Comparison of ENCODE assay signal across 6 cellular contexts in the genomic region with DNA sequence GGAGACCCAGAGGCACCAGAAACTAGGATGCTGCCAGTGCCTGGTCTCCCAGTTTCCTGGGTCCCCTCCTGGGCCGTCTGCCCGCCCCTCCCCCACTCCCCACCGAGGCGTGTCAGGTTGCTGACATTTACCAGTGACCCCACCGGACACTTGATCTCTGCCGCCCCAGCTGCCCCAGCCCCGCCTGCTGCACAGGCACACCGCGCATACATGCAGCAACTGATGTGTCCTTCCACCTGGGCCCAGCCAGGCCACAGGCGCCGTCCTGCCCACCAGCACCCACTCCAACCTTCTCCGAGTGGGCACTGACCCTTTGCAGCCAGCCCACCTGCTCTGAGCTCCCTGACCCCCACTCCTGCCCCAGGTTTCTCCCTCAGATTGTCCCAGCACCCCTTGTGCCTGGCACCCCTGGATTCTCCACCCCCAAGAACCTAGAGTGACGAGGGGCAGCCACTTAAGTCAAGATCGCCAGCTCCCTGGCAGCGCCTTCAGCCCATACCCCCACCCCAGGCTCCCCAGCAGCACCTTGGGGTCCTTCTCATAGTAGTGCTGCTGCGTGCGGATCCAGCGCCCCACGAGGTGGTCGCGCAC. TPM values are rescaled to one million over a fixed set of nuclear protein-coding genes. Genes with fewer than 3 reads are reported as not detected.
DNase-seq lines count a peak whose midpoint lies in the region; ATAC-seq and TF ChIP-seq lines count a peak whose summit lies in the region.

No MANE protein-coding gene starts in this region.

- no peak for TF ChIP-seq CTCF in WERI-Rb-1 (IDR thresholded peaks at IDR 0.05; ENCODE audit: low read depth, low read length)

- peaks cover 74 to 98% (median 93%) of the 10 kb centered on the region in 3 donors for H3K4me1 ChIP-seq in skeletal muscle tissue (ENCODE audit: control insufficient read depth in 3 of 3, insufficient read depth in 3 of 3, low read length in 3 of 3)

- DNase-seq in WERI-Rb-1, result peak; percentile 43
- DNase-seq in left cardiac atrium, result no peak
- no peak for DNase-seq in medulla oblongata (ENCODE audit: extremely low spot score)
- no peak for DNase-seq in GM19240 (ENCODE audit: insufficient read length, low spot score)
- DNase-seq in SHP77 treated with DMSO at 0.1 percent for 48 hours (lab: John Stamatoyannopoulos, UW), result no peak

- H3K36me3 ChIP-seq in WERI-Rb-1 (peaks cover 17% of the 10 kb centered on the region), skeletal muscle tissue (ENCODE audit: control insufficient read depth in 3 of 3, insufficient read depth in 3 of 3, low read length in 3 of 3) (peaks cover 40 to 47% (median 45%) of the 10 kb centered on the region in 3 donors)

- intact Hi-C loops in left cardiac atrium (cut with DNase I), result no loop called here

- H3K9me3 ChIP-seq in WERI-Rb-1 (ENCODE audit: severe bottlenecking) (no peaks in the 10 kb centered on the region), skeletal muscle tissue (ENCODE audit: control insufficient read depth in 3 of 3, low read length in 3 of 3) (no peaks in the 10 kb centered on the region)

- H3K4me3 ChIP-seq in WERI-Rb-1 (ENCODE audit: low read depth, low read length), result no peak overlapping the region
- H3K4me3 ChIP-seq in skeletal muscle tissue (ENCODE audit: low read length in 3 of 3), result peak overlapping the region; percentile 86 to 96 (median 95)

- ATAC-seq in left cardiac atrium, result peak; percentile 5

- H3K9ac ChIP-seq in skeletal muscle tissue (ENCODE audit: low read depth in 1 of 3, low read length in 3 of 3), result peak overlapping the region; percentile 93 to 100 (median 99)

- H3K27ac ChIP-seq in WERI-Rb-1, result peak overlapping the region; percentile 63
- peak overlapping the region; percentile 98 for H3K27ac ChIP-seq in skeletal muscle tissue (ENCODE audit: low read depth, low read length)

- H3K27me3 ChIP-seq in WERI-Rb-1 (ENCODE audit: insufficient read depth, low read depth, severe bottlenecking), result no peaks in the 10 kb centered on the region
- H3K27me3 ChIP-seq in skeletal muscle tissue (ENCODE audit: control insufficient read depth in 3 of 3, insufficient read depth in 3 of 3, low read length in 3 of 3), result no peaks in the 10 kb centered on the region

RNA-seq across cellular contexts. Expression of gene PYGM, which starts 0.5 kb away (rescaled TPM):
- total RNA-seq in left cardiac atrium (10 to 100 TPM; 31.3 to 48.6 TPM), skeletal muscle tissue (291 TPM)

RNA-seq across cellular contexts. Expression of gene RASGRP2, which starts 15.3 kb away (rescaled TPM):
- total RNA-seq in left cardiac atrium, result 10 to 100 TPM; 25.3 to 37.1 TPM
- total RNA-seq in skeletal muscle tissue, result 12.0 TPM

RNA-seq across cellular contexts. Expression of gene SF1, which starts 19.1 kb away (rescaled TPM):
- 100 to 1,000 TPM; 154 to 208 TPM for total RNA-seq in left cardiac atrium
- total RNA-seq in skeletal muscle tissue, result 102 TPM

RNA-seq across cellular contexts. Expression of gene NRXN2, which starts 36.2 kb away (rescaled TPM):
- total RNA-seq in left cardiac atrium, result 1 to 10 TPM; 3.9 to 4.0 TPM
- total RNA-seq in skeletal muscle tissue, result 9.4 TPM

RNA-seq across cellular contexts. Expression of gene MAP4K2, which starts 43.8 kb away (rescaled TPM):
- total RNA-seq in left cardiac atrium (10 to 100 TPM in 1 of 2 donors, 1 to 10 TPM in 1; 10.0 to 10.4 TPM), skeletal muscle tissue (2.6 TPM)
